Comparison of ENCODE assay signal across 10 cellular contexts in the genomic region with DNA sequence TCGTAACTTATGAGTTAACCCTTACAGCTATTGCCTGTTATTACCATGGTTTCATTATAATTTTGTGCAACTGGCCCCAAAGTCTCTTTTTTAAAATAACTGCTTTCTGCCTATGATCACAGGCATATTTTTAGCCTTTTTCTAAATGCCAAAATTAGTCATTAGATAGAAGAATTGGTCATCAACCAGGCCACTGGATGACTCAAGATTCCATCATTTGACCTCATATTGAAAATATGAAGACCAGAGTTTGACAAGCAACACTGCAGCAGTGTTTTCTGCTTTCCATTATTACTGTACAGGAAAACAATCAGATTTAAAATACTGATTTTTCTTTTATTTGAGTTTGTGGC. TPM values are rescaled to one million over a fixed set of nuclear protein-coding genes. Genes with fewer than 3 reads are reported as not detected.
DNase-seq lines count a peak whose midpoint lies in the region; ATAC-seq and TF ChIP-seq lines count a peak whose summit lies in the region.
"Had no signal": no experiment of that assay in that cellular context is flagged by ENCODE, and none has a peak within 500 bp of the region (broad histone marks: within the 10 kb centered on the region; RNA-seq: fewer than 3 reads in every experiment).

No MANE protein-coding gene starts in this region.

- DNase-seq in AG08396 (ENCODE audit: low spot score) (peak; percentile 53), HFF-Myc (ENCODE audit: extremely low read depth, low read depth) (peak; percentile 39), glomerular visceral epithelial cell (ENCODE audit: extremely low spot score) (peak; percentile 56), NCI-H1048 (lab: John Stamatoyannopoulos, UW) (no peak), LoVo (ENCODE audit: low spot score) (no peak), left ventricle myocardium inferior (no peak)
- DNase-seq: Kasumi-1 had no signal

- peak; percentile 62 for ATAC-seq in activated T-helper 17 cell treated with anti-CD3 and anti-CD28 coated beads, Interleukin-2, amount 50 U/mL, for 72 hours (replicated peaks)
- ATAC-seq in GM21786 (IDR thresholded peaks at IDR 0.05; ENCODE audit: unreplicated experiment) = no peak

- no peaks in the 10 kb centered on the region for H3K4me1 Mint-ChIP-seq in activated T-helper 17 cell treated with anti-CD3 and anti-CD28 coated beads, Interleukin-2, amount 50 U/mL, for 72 hours

- no peaks in the 10 kb centered on the region for H3K27me3 Mint-ChIP-seq in activated T-helper 17 cell treated with anti-CD3 and anti-CD28 coated beads, Interleukin-2, amount 50 U/mL, for 72 hours

- H3K9me3 Mint-ChIP-seq in activated T-helper 17 cell treated with anti-CD3 and anti-CD28 coated beads, Interleukin-2, amount 50 U/mL, for 72 hours = no peaks in the 10 kb centered on the region
- H3K9me3 Mint-ChIP-seq: activated T-helper 2 cell treated with anti-CD3 and anti-CD28 coated beads, Interferon-gamma antibody, Interleukin-2, Interleukin-4, amounts not matched to agents 10 μg/mL and 5 μg/mL and 100 μg/mL, durations not matched to agents 14 hours and 24 hours and 36 hours had no signal

- H3K4me3 Mint-ChIP-seq in activated T-helper 17 cell treated with anti-CD3 and anti-CD28 coated beads, Interleukin-2, amount 50 U/mL, for 72 hours = no peak overlapping the region

- H3K27ac Mint-ChIP-seq in activated T-helper 17 cell treated with anti-CD3 and anti-CD28 coated beads, Interleukin-2, amount 50 U/mL, for 72 hours = no peak overlapping the region
- H3K27ac Mint-ChIP-seq: activated T-helper 2 cell treated with anti-CD3 and anti-CD28 coated beads, Interferon-gamma antibody, Interleukin-2, Interleukin-4, amounts not matched to agents 10 μg/mL and 5 μg/mL and 100 μg/mL, durations not matched to agents 14 hours and 24 hours and 36 hours had no signal

- H3K9me3 ChIP-seq in left ventricle myocardium inferior (replicated peaks) = no peaks in the 10 kb centered on the region

- H3K4me3 ChIP-seq in HFF-Myc (replicated peaks; ENCODE audit: low read depth, low read length) (no peak overlapping the region), left ventricle myocardium inferior (no peak overlapping the region)

- no peak overlapping the region for H3K27ac ChIP-seq in left ventricle myocardium inferior (replicated peaks)

- no peaks in the 10 kb centered on the region for H3K27me3 ChIP-seq in left ventricle myocardium inferior (ENCODE audit: low read depth)

- H3K4me1 ChIP-seq in left ventricle myocardium inferior = no peaks in the 10 kb centered on the region

- intact Hi-C loops in left ventricle myocardium inferior (cut with micrococcal nuclease) = no loop called here

- no peaks in the 10 kb centered on the region for H3K36me3 Mint-ChIP-seq in activated T-helper 17 cell treated with anti-CD3 and anti-CD28 coated beads, Interleukin-2, amount 50 U/mL, for 72 hours (ENCODE audit: low read depth)

- H3K36me3 ChIP-seq in left ventricle myocardium inferior = no peaks in the 10 kb centered on the region

- no peak for TF ChIP-seq CTCF in HFF-Myc (IDR thresholded peaks at IDR 0.05; ENCODE audit: low read depth, low read length, missing control alignments)
- TF ChIP-seq CTCF in left ventricle myocardium inferior (IDR thresholded peaks at IDR 0.05; ENCODE audit: borderline replicate concordance) = no peak

RNA-seq across cellular contexts. Expression of a gene that starts 54.7 kb away (rescaled TPM):
- not detected for total RNA-seq in activated T-helper 17 cell treated with anti-CD3 and anti-CD28 coated beads, Interleukin-2, amount 50 U/mL, for 72 hours
- 0.27 TPM for total RNA-seq in left ventricle myocardium inferior

Comparison
In these comparisons a context has a peak if more than half of its experiments do, and no peak if none do; other contexts are left out.
1. DNase-seq: peak in AG08396 (single experiment), HFF-Myc (single experiment) and glomerular visceral epithelial cell (single experiment); none in NCI-H1048 (single experiment), LoVo (single experiment) and left ventricle myocardium inferior (single experiment).